Comparison of ENCODE assay signal across 10 cellular contexts in the genomic region with DNA sequence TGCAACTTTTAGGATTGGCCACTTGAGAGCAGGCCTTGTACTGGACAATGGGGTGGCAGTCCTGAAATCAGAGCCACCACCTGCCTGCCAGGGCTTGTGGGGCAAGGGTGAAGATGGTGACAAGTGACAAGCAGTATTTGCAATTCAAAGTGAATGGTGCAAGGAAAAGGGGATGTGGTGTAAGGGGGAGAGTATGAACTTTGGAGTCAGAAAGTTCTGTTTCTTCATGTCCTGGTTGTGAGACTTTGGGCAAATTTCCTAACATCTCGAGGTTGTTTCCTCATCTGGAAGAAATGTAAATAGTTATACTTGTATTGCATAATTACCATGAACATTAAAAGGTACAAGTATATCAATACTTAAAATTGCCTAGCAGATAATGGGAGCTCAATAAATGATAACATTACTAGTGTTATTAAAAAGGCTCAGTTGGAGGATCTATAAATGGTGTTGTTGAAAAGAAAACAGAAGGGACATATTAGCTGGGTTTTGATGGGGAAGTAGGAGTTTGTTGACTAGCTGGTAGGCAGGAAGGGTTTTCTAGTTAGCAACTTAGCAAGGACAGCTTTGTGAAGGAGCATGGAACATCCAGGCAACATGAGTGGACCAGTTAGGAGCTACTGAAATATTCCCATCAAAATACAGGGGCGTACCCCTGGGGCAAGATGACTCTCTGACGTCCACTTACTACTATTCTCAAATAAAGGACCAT. TPM values are rescaled to one million over a fixed set of nuclear protein-coding genes. Genes with fewer than 3 reads are reported as not detected.
DNase-seq lines count a peak whose midpoint lies in the region; ATAC-seq and TF ChIP-seq lines count a peak whose summit lies in the region.
"Had no signal": no experiment of that assay in that cellular context is flagged by ENCODE, and none has a peak within 500 bp of the region (broad histone marks: within the 10 kb centered on the region; RNA-seq: fewer than 3 reads in every experiment).

No MANE protein-coding gene starts in this region.

- H3K4me3 ChIP-seq in fibroblast of pulmonary artery (replicated peaks; ENCODE audit: low read depth, low read length) = no peak overlapping the region

- CTCF ChIA-PET in Calu3 (lab: Charles Lee) = no interaction called here

- no peak for TF ChIP-seq CTCF in Calu3 (IDR thresholded peaks at IDR 0.05; ENCODE audit: unreplicated experiment)
- TF ChIP-seq CTCF in fibroblast of pulmonary artery (IDR thresholded peaks at IDR 0.05; ENCODE audit: low read length, missing control alignments) = no peak

- intact Hi-C loops in Calu3 (cut with micrococcal nuclease; ENCODE audit: unreplicated experiment) = no loop called here

- no peaks in the 10 kb centered on the region for H3K9me3 Mint-ChIP-seq in Calu3 (ENCODE audit: low read depth, unreplicated experiment)
- H3K9me3 Mint-ChIP-seq: activated naive CD4-positive, alpha-beta T cell treated with anti-CD3 and anti-CD28 coated beads, Interleukin-2, amount 10 ng/mL, durations not matched to agents 7 days and 5 days had no signal

- peaks cover 24% of the 10 kb centered on the region for H3K4me1 Mint-ChIP-seq in Calu3 (ENCODE audit: low read depth, unreplicated experiment)

- DNase-seq in Calu3 = peak; percentile 58
- DNase-seq in OCI-M1 (lab: John Stamatoyannopoulos, UW) = peak; percentile 37
- DNase-seq in fibroblast of pulmonary artery (ENCODE audit: low read depth) = peak; percentile 90
- DNase-seq in renal cortical epithelial cell (ENCODE audit: low read depth) = peak; percentile 40
- DNase-seq in DMS114 treated with DMSO at 0.1 percent for 48 hours (lab: John Stamatoyannopoulos, UW; ENCODE audit: unreplicated experiment) = no peak
- DNase-seq in stimulated activated CD4-positive, alpha-beta T cell treated with anti-CD3 and anti-CD28 coated beads, Interleukin-4, amount 100 ng/mL, for 4 hours = no peak
- no peak for DNase-seq in NCI-H526 treated with DMSO at 0.1 percent for 48 hours (lab: John Stamatoyannopoulos, UW)
- DNase-seq: activated CD4-positive, alpha-beta T cell treated with anti-CD3 and anti-CD28 coated beads for 1 hour; activated naive CD4-positive, alpha-beta T cell treated with anti-CD3 and anti-CD28 coated beads, Interleukin-2, amount 10 ng/mL, durations not matched to agents 7 days and 5 days had no signal

- ATAC-seq in GM21528 (IDR thresholded peaks at IDR 0.05; ENCODE audit: low FRiP score, unreplicated experiment) = no peak

- no peaks in the 10 kb centered on the region for H3K36me3 Mint-ChIP-seq in Calu3 (ENCODE audit: insufficient read depth, unreplicated experiment)
- H3K36me3 Mint-ChIP-seq: activated naive CD4-positive, alpha-beta T cell treated with anti-CD3 and anti-CD28 coated beads, Interleukin-2, amount 10 ng/mL, durations not matched to agents 7 days and 5 days had no signal

- H3K27me3 Mint-ChIP-seq in Calu3 (ENCODE audit: unreplicated experiment) = no peaks in the 10 kb centered on the region
- H3K27me3 Mint-ChIP-seq: activated naive CD4-positive, alpha-beta T cell treated with anti-CD3 and anti-CD28 coated beads, Interleukin-2, amount 10 ng/mL, durations not matched to agents 7 days and 5 days had no signal

- no peak overlapping the region for H3K27ac Mint-ChIP-seq in Calu3 (ENCODE audit: unreplicated experiment)
- H3K27ac Mint-ChIP-seq: activated naive CD4-positive, alpha-beta T cell treated with anti-CD3 and anti-CD28 coated beads, Interleukin-2, amount 10 ng/mL, durations not matched to agents 7 days and 5 days had no signal

- BruUV-seq in Calu3 (replicated peaks; lab: Mats Ljungman, UMichigan) = no TSS peak

- H3K4me3 Mint-ChIP-seq in Calu3 (ENCODE audit: low read depth, unreplicated experiment) = no peak overlapping the region
- H3K4me3 Mint-ChIP-seq: activated naive CD4-positive, alpha-beta T cell treated with anti-CD3 and anti-CD28 coated beads, Interleukin-2, amount 10 ng/mL, durations not matched to agents 7 days and 5 days had no signal

RNA-seq across cellular contexts. Expression of a gene that starts 21.3 kb away (rescaled TPM):
- total RNA-seq in Calu3 (2022) (6.9 and 7.1 TPM in 2 replicates), renal cortical epithelial cell (16.5 and 28.0 TPM in 2 replicates)

RNA-seq across cellular contexts. Expression of a gene that starts 57.6 kb away (rescaled TPM):
- total RNA-seq in Calu3 (2022) (40.7 and 44.8 TPM in 2 replicates), renal cortical epithelial cell (24.3 and 43.9 TPM in 2 replicates)

Comparison
In these comparisons a context has a peak if more than half of its experiments do, and no peak if none do; other contexts are left out.
1. DNase-seq: peak in Calu3 (single experiment), OCI-M1 (single experiment), fibroblast of pulmonary artery (single experiment) and renal cortical epithelial cell (single experiment); none in DMS114 treated with DMSO at 0.1 percent for 48 hours (single experiment), stimulated activated CD4-positive, alpha-beta T cell treated with anti-CD3 and anti-CD28 coated beads, Interleukin-4, amount 100 ng/mL, for 4 hours (0 of 2) and NCI-H526 treated with DMSO at 0.1 percent for 48 hours (single experiment).